In genomic region chr7:74078461-74078860, GRCh38 we compare ENCODE assay signal across 26 cellular contexts. TPM values are rescaled to one million over a fixed set of nuclear protein-coding genes. Genes with fewer than 3 reads are reported as not detected.
DNase-seq lines count a peak whose midpoint lies in the region; ATAC-seq and TF ChIP-seq lines count a peak whose summit lies in the region.
"Had no signal": no experiment of that assay in that cellular context is flagged by ENCODE, and none has a peak within 500 bp of the region (broad histone marks: within the 10 kb centered on the region; RNA-seq: fewer than 3 reads in every experiment).

No MANE protein-coding gene starts in this region.

- H3K36me3 Mint-ChIP-seq in brain (no peaks in the 10 kb centered on the region), type B pancreatic cell (no peaks in the 10 kb centered on the region)
- H3K36me3 Mint-ChIP-seq: CD4-positive, alpha-beta memory T cell had no signal

- H3K9ac ChIP-seq in IMR-90 (ENCODE audit: low read depth, low read length), result no peak overlapping the region
- H3K9ac ChIP-seq in mesendoderm (ENCODE audit: low read length), result no peak overlapping the region
- H3K9ac ChIP-seq: SK-N-SH had no signal

- no peak for TF ChIP-seq EP300 in ovary (IDR thresholded peaks at IDR 0.05)

- H4K5ac ChIP-seq in IMR-90 (ENCODE audit: low read depth, low read length), result 0 out of 2 replicates have a peak overlapping the region, but pooled peaks have one; percentile 17
- H4K5ac ChIP-seq in mesendoderm (ENCODE audit: low read length), result no peak overlapping the region

- H3K4me3 ChIP-seq in IMR-90 (ENCODE audit: insufficient read depth, low read depth, low read length) (no peak overlapping the region), mesendoderm (ENCODE audit: low read length) (no peak overlapping the region), ovary (no peak overlapping the region)
- H3K4me3 ChIP-seq: lung, right atrium auricular region had no signal

- dilution Hi-C loops in IMR-90 (cut with HindIII; ENCODE audit: low sequenced_read_pairs, unreplicated experiment), result no loop called here

- BruUV-seq in IMR-90 (replicated peaks; lab: Mats Ljungman, UMichigan), result no TSS peak

- peaks cover 4 to 5% of the 10 kb centered on the region in 2 experiments; a peak in 3 of 4 replicates for H3K79me1 ChIP-seq in IMR-90 (ENCODE audit: low read depth in 1 of 2, low read length in 2 of 2)
- no peaks in the 10 kb centered on the region for H3K79me1 ChIP-seq in mesendoderm (ENCODE audit: low read length)

- H2BK5ac ChIP-seq in IMR-90 (ENCODE audit: low read depth, low read length, poor library complexity, severe bottlenecking) (peak overlapping the region; percentile 10), mesendoderm (ENCODE audit: low read length) (no peak overlapping the region)

- H2AK9ac ChIP-seq in IMR-90 (replicated peaks; ENCODE audit: low read depth, low read length, poor library complexity), result no peak overlapping the region

- H3K4me1 Mint-ChIP-seq in brain (peaks cover 27% of the 10 kb centered on the region), type B pancreatic cell (ENCODE audit: unreplicated experiment) (peaks cover 12% of the 10 kb centered on the region)

- TF ChIP-seq CTCF in IMR-90 (conservative IDR thresholded peaks at IDR 0.05; ENCODE audit: low read depth, low read length), result no peak
- TF ChIP-seq CTCF in brain (conservative IDR thresholded peaks at IDR 0.05), result no peak
- no peak for TF ChIP-seq CTCF in type B pancreatic cell (conservative IDR thresholded peaks at IDR 0.05)
- TF ChIP-seq CTCF in ovary (IDR thresholded peaks at IDR 0.05), result no peak

- CTCF ChIA-PET in IMR-90 (lab: Yijun Ruan, JAX), result interaction anchor here (0.6 kb wide), 2 partner anchors 22 to 125 kb away, joined by 3 to 4 read pairs; no protein-coding TSS in a partner anchor

- H4K91ac ChIP-seq in IMR-90 (ENCODE audit: insufficient read depth, low read depth, low read length), result no peak overlapping the region

- H3K4me2 ChIP-seq in IMR-90 (ENCODE audit: low read depth, low read length), result no peak overlapping the region
- H3K4me2 ChIP-seq in mesendoderm (ENCODE audit: low read length), result no peak overlapping the region

- peaks cover 3% of the 10 kb centered on the region for H3K27me3 Mint-ChIP-seq in brain
- no peaks in the 10 kb centered on the region for H3K27me3 Mint-ChIP-seq in type B pancreatic cell
- H3K27me3 Mint-ChIP-seq: CD4-positive, alpha-beta memory T cell; stimulated activated naive CD8-positive, alpha-beta T cell treated with anti-CD3 and anti-CD28 coated beads, Interleukin-15, Interleukin-2, amounts not matched to agents 100 ng/mL and 50 ng/mL, for 24 hours had no signal

- H3K56ac ChIP-seq in IMR-90 (ENCODE audit: extremely low read depth, insufficient read depth, low read length) (no peak overlapping the region), mesendoderm (ENCODE audit: low read length) (no peak overlapping the region)

- peak overlapping the region; percentile 76; the same call in 1 of the 2 replicates for H2BK20ac ChIP-seq in IMR-90 (ENCODE audit: low read depth, low read length)

- peaks cover 13% of the 10 kb centered on the region for H3K4me1 ChIP-seq in IMR-90 (ENCODE audit: control insufficient read depth, insufficient read depth, low read length)
- H3K4me1 ChIP-seq in mesendoderm (ENCODE audit: control insufficient read depth, low read depth, low read length), result peaks cover 5% of the 10 kb centered on the region
- H3K4me1 ChIP-seq in ovary (ENCODE audit: insufficient read depth), result no peaks in the 10 kb centered on the region

- H3K14ac ChIP-seq in IMR-90 (replicated peaks; ENCODE audit: low read depth, low read length), result peak overlapping the region; percentile 76; the same call in 1 of the 2 replicates

- H2BK120ac ChIP-seq in IMR-90 (ENCODE audit: low read depth, low read length) (peak overlapping the region; percentile 57), mesendoderm (ENCODE audit: low read depth, low read length) (no peak overlapping the region)

- H2AFZ ChIP-seq in IMR-90 (replicated peaks; ENCODE audit: low read length, poor library complexity), result no peak overlapping the region

- peak overlapping the region; percentile 27; the same call in 1 of the 2 replicates for H3K27ac ChIP-seq in IMR-90 (ENCODE audit: insufficient read depth, low read length)
- H3K27ac ChIP-seq in mesendoderm (ENCODE audit: low read depth, low read length), result no peak overlapping the region
- H3K27ac ChIP-seq in ovary, result no peak overlapping the region
- H3K27ac ChIP-seq: right atrium auricular region had no signal

- no peak overlapping the region; a peak in 1 of 4 replicates for H4K8ac ChIP-seq in IMR-90 (ENCODE audit: low read depth in 2 of 2, low read length in 2 of 2)
- H4K8ac ChIP-seq in mesendoderm (ENCODE audit: low read depth, low read length), result no peak overlapping the region

- peak overlapping the region; percentile 43; the same call in 2 of the 3 replicates for H2BK15ac ChIP-seq in IMR-90 (ENCODE audit: low read depth, low read length)
- H2BK15ac ChIP-seq in mesendoderm (replicated peaks; ENCODE audit: low read depth), result no peak overlapping the region

- H3K9me3 Mint-ChIP-seq in brain, result peaks cover 0 to 6% (median 0%) of the 10 kb centered on the region in 5 experiments
- H3K9me3 Mint-ChIP-seq in type B pancreatic cell, result no peaks in the 10 kb centered on the region
- H3K9me3 Mint-ChIP-seq: activated T-cell treated with anti-CD3 and anti-CD28 coated beads, Interleukin-2, amount 50 U/mL, for 72 hours; CD4-positive, alpha-beta memory T cell; stimulated activated naive CD8-positive, alpha-beta T cell treated with anti-CD3 and anti-CD28 coated beads, Interleukin-15, Interleukin-2, amounts not matched to agents 100 ng/mL and 50 ng/mL, for 24 hours had no signal

- no peaks in the 10 kb centered on the region for H3K79me2 ChIP-seq in mesendoderm (ENCODE audit: control insufficient read depth, insufficient read depth, low read length)

- H2AK5ac ChIP-seq in IMR-90 (ENCODE audit: low read depth, low read length) (peak overlapping the region; percentile 83), mesendoderm (ENCODE audit: low read length) (no peak overlapping the region)

- ATAC-seq in IMR-90 (ENCODE audit: low read depth) (no peak), HG02852 (IDR thresholded peaks at IDR 0.05; ENCODE audit: unreplicated experiment) (no peak)
- ATAC-seq: activated T-cell treated with anti-CD3 and anti-CD28 coated beads, Interleukin-2, amount 50 U/mL, for 72 hours had no signal

- H3K27me3 ChIP-seq in IMR-90 (ENCODE audit: control insufficient read depth, insufficient read depth, low read length), result no peaks in the 10 kb centered on the region
- no peaks in the 10 kb centered on the region for H3K27me3 ChIP-seq in mesendoderm (ENCODE audit: insufficient read depth, low read length, poor library complexity)
- H3K27me3 ChIP-seq in ovary, result no peaks in the 10 kb centered on the region
- H3K27me3 ChIP-seq: right atrium auricular region had no signal

- peak overlapping the region; percentile 57; the same call in 1 of the 2 replicates for H3K4ac ChIP-seq in IMR-90 (ENCODE audit: low read depth, low read length)
- H3K4ac ChIP-seq in mesendoderm (ENCODE audit: low read depth, low read length), result no peak overlapping the region

- peak overlapping the region; percentile 84 for H3K18ac ChIP-seq in IMR-90 (ENCODE audit: low read depth, low read length)
- H3K18ac ChIP-seq in mesendoderm (ENCODE audit: low read length), result no peak overlapping the region

- no peak for TF ChIP-seq RAD21 in IMR-90 (IDR thresholded peaks at IDR 0.05; ENCODE audit: low read length)

- H3K9me1 ChIP-seq in IMR-90 (ENCODE audit: insufficient read depth, low read length), result peaks cover 10% of the 10 kb centered on the region

- peak overlapping the region in 4 of 5 experiments; percentile 39 to 91 (median 82) for H3K27ac Mint-ChIP-seq in brain
- peak overlapping the region; percentile 80 for H3K27ac Mint-ChIP-seq in type B pancreatic cell
- H3K27ac Mint-ChIP-seq: activated T-cell treated with anti-CD3 and anti-CD28 coated beads, Interleukin-2, amount 50 U/mL, for 72 hours; stimulated activated naive CD8-positive, alpha-beta T cell treated with anti-CD3 and anti-CD28 coated beads, Interleukin-15, Interleukin-2, amounts not matched to agents 100 ng/mL and 50 ng/mL, for 24 hours had no signal

- intact Hi-C loops in IMR-90 (cut with micrococcal nuclease), result loop anchor here (2.0 to 5.0 kb wide), 2 partner anchors 46 to 99 kb away; no protein-coding TSS in a partner anchor
- intact Hi-C loops in ovary (cut with DNase I), result loop anchor here in 1 of 4 donors (5.0 kb wide), 1 partner anchor 51 kb away; the partner anchor contains the start of gene ELN

- DNase-seq in IMR-90, result no peak
- DNase-seq in mesendoderm, result peak; percentile 74
- DNase-seq in type B pancreatic cell (ENCODE audit: extremely low spot score, unreplicated experiment), result no peak
- no peak for DNase-seq in GDM1 (lab: John Stamatoyannopoulos, UW)
- no peak for DNase-seq in ovary
- DNase-seq: activated CD4-positive, alpha-beta T cell treated with anti-CD3 and anti-CD28 coated beads for 48 hours; activated naive CD4-positive, alpha-beta T cell treated with Interleukin-2 at 50 U/mL for 16 hours; activated T-cell treated with anti-CD3 and anti-CD28 coated beads, Interleukin-2, amount 50 U/mL, for 72 hours; amygdala; CD4-positive, alpha-beta memory T cell; central memory CD4-positive, alpha-beta T cell; dermis blood vessel endothelial cell; NCI-H1105; NCI-H2029; NCI-H2227 treated with DMSO at 0.1 percent for 48 hours; nucleus accumbens; stimulated activated CD4-positive, alpha-beta T cell treated with anti-CD3 and anti-CD28 coated beads, Interleukin-12 subunit alpha, Interleukin-12 subunit beta, amount 100 ng/mL, for 4 hours; stimulated activated CD4-positive, alpha-beta T cell treated with anti-CD3 and anti-CD28 coated beads, Interleukin-4, amount 100 ng/mL, for 4 hours; T-helper 2 cell had no signal

- POLR2A ChIA-PET in IMR-90 (lab: Charles Lee; ENCODE audit: unreplicated experiment), result interaction anchor here (0.7 kb wide), 1 partner anchor 138 kb away, joined by 5 read pairs; no protein-coding TSS in a partner anchor

- H3K36me3 ChIP-seq in IMR-90 (ENCODE audit: control insufficient read depth, insufficient read depth, low read length) (no peaks in the 10 kb centered on the region), mesendoderm (ENCODE audit: control insufficient read depth, insufficient read depth, low read length) (no peaks in the 10 kb centered on the region), ovary (no peaks in the 10 kb centered on the region)
- H3K36me3 ChIP-seq: right atrium auricular region had no signal

- TF ChIP-seq POLR2A in IMR-90 (IDR thresholded peaks at IDR 0.05; ENCODE audit: low read depth, low read length), result no peak
- no peak for TF ChIP-seq POLR2A in ovary (IDR thresholded peaks at IDR 0.05)

- WGBS in IMR-90 (ENCODE audit: extremely low coverage in 2 of 2, insufficient read length in 1 of 2), 2 experiments, result 100% methylated on average over 1 of the region's 2 CpGs; no CpG with 5 or more reads in 1 of the 2 experiments
- no CpG with 5 or more reads among the region's 2 CpGs for WGBS in mesendoderm (ENCODE audit: extremely low coverage, insufficient coverage, low lambda C conversion rate)
- 94 to 98% (median 98%) methylated on average over 2 of the region's 2 CpGs for WGBS in ovary, 3 donors

- peaks cover 8% of the 10 kb centered on the region for H4K20me1 ChIP-seq in IMR-90 (ENCODE audit: insufficient read depth, low read length)

- H3K9me3 ChIP-seq in IMR-90 (ENCODE audit: control insufficient read depth, insufficient read depth, low read length) (no peaks in the 10 kb centered on the region), ovary (no peaks in the 10 kb centered on the region)
- H3K9me3 ChIP-seq: right atrium auricular region, SK-N-SH had no signal

- H3K4me3 Mint-ChIP-seq in brain, result peak overlapping the region in 2 of 5 experiments; percentile 44 to 53
- peak overlapping the region; percentile 2 for H3K4me3 Mint-ChIP-seq in type B pancreatic cell
- H3K4me3 Mint-ChIP-seq: activated T-cell treated with anti-CD3 and anti-CD28 coated beads, Interleukin-2, amount 50 U/mL, for 72 hours; CD4-positive, alpha-beta memory T cell; stimulated activated naive CD8-positive, alpha-beta T cell treated with anti-CD3 and anti-CD28 coated beads, Interleukin-15, Interleukin-2, amounts not matched to agents 100 ng/mL and 50 ng/mL, for 24 hours had no signal

- in situ Hi-C loops in IMR-90 (cut with MboI; ENCODE audit: low sequenced_read_pairs), result loop anchor here (5.0 kb wide), 1 partner anchor 99 kb away; no protein-coding TSS in a partner anchor

- H3K23ac ChIP-seq in IMR-90 (ENCODE audit: low read depth, low read length) (no peak overlapping the region), mesendoderm (ENCODE audit: low read length) (no peak overlapping the region)

RNA-seq across cellular contexts. Expression of gene LIMK1, which starts 5.1 kb away (rescaled TPM):
- total RNA-seq in IMR-90 (2012; rRNA removed) (22.2 and 25.8 TPM in 2 replicates), type B pancreatic cell (ENCODE audit: low replicate concordance) (34.6 and 46.6 TPM in 2 replicates), ovary (10 to 100 TPM in 6 of 7 donors, 1 to 10 TPM in 1; 8.2 to 38.7 (median 29.1) TPM)
- polyA plus RNA-seq in IMR-90 (2012; rRNA removed) (48.0 and 57.4 TPM in 2 replicates), brain (ENCODE audit: insufficient read depth, low read depth, low replicate concordance) (67.3 TPM), ovary (10 to 100 TPM in 1 of 2 donors, 1 to 10 TPM in 1; 7.6 to 16.5 TPM)
- polyA plus RNA-seq in IMR-90 (2012; cell fraction: cytosol; rRNA removed), result 52.2 and 59.2 TPM in 2 replicates
- polyA plus RNA-seq in IMR-90 (2012; cell fraction: nucleus; rRNA removed; ENCODE audit: low replicate concordance), result 33.9 and 73.0 TPM in 2 replicates
- 47.9 TPM for polyA plus RNA-seq in mesendoderm (2013, experiment 1 of 2)
- polyA plus RNA-seq in mesendoderm (2013, experiment 2 of 2), result 48.4 TPM

RNA-seq across cellular contexts. Expression of gene ELN, which starts 50.5 kb away (rescaled TPM):
- total RNA-seq in IMR-90 (2012; rRNA removed) (1.9 and 2.2 TPM in 2 replicates), type B pancreatic cell (ENCODE audit: low replicate concordance) (8.8 TPM in 1 of 2 replicates, not detected in the other), ovary (10 to 100 TPM; 17.6 to 51.5 (median 39.1) TPM)
- polyA plus RNA-seq in IMR-90 (2012; rRNA removed) (14.3 and 15.3 TPM in 2 replicates), brain (ENCODE audit: insufficient read depth, low read depth, low replicate concordance) (61.1 TPM), ovary (10 to 100 TPM; 13.2 to 38.1 TPM)
- 9.6 and 12.3 TPM in 2 replicates for polyA plus RNA-seq in IMR-90 (2012; cell fraction: cytosol; rRNA removed)
- polyA plus RNA-seq in IMR-90 (2012; cell fraction: nucleus; rRNA removed; ENCODE audit: low replicate concordance), result 5.9 and 15.2 TPM in 2 replicates
- polyA plus RNA-seq in mesendoderm (2013, experiment 1 of 2), result 0.95 TPM
- polyA plus RNA-seq in mesendoderm (2013, experiment 2 of 2), result 1.1 TPM
- total RNA-seq: activated T-cell treated with anti-CD3 and anti-CD28 coated beads, Interleukin-2, amount 50 U/mL, for 72 hours; CD4-positive, alpha-beta memory T cell; kidney epithelial cell had no signal
- polyA plus RNA-seq: CD4-positive, alpha-beta memory T cell had no signal
